In the genomic region with DNA sequence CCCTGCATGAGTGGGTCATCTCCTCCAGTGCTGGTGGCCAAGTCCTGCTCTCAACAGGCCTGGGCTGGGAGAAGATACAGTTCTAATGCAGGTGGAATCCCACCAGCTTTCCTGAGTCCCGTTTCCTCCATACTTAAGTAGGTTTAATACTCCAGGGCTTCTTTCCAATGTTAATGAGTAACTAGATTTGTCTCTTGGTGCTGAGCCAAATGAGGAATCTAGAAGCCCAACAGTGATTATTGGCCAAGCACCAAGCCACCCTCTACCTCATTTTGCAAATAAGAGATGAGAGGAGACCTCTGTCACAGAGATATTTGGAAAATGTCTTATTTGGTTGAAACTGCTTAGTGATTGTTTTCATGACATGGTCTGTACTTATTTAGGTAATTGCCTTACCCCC, we compare ENCODE assay signal across 9 cellular contexts. TPM values are rescaled to one million over a fixed set of nuclear protein-coding genes. Genes with fewer than 3 reads are reported as not detected.
DNase-seq lines count a peak whose midpoint lies in the region; ATAC-seq, FAIRE-seq and TF ChIP-seq lines count a peak whose summit lies in the region.
"Had no signal": no experiment of that assay in that cellular context is flagged by ENCODE, and none has a peak within 500 bp of the region (broad histone marks: within the 10 kb centered on the region; RNA-seq: fewer than 3 reads in every experiment).

No MANE protein-coding gene starts in this region.

- no peak overlapping the region for H3K4me3 ChIP-seq in A549
- H3K4me3 ChIP-seq in mesenchymal stem cell (ENCODE audit: insufficient read depth in 1 of 2, low read depth in 1 of 2, low read length in 2 of 2), result no peak overlapping the region
- no peak overlapping the region for H3K4me3 ChIP-seq in kidney (ENCODE audit: low read length in 2 of 2)
- H3K4me3 ChIP-seq: tibial artery had no signal

- intact Hi-C loops in kidney (cut with DNase I), result no loop called here

- no peaks in the 10 kb centered on the region for H3K27me3 ChIP-seq in mesenchymal stem cell (ENCODE audit: control insufficient read depth in 1 of 2, insufficient read depth in 1 of 2, low read length in 2 of 2)
- H3K27me3 ChIP-seq: tibial artery had no signal

- no peak overlapping the region for H2BK12ac ChIP-seq in mesenchymal stem cell (ENCODE audit: low read length in 2 of 2)

- ATAC-seq in A549, result peak in 1 of 2 experiments; percentile 27; a peak in 3 of 6 replicates
- no peak for ATAC-seq in HG03520 (IDR thresholded peaks at IDR 0.05; ENCODE audit: unreplicated experiment)
- ATAC-seq in HG02970 (IDR thresholded peaks at IDR 0.05; ENCODE audit: low FRiP score, unreplicated experiment), result no peak

- no peak overlapping the region for H4K91ac ChIP-seq in mesenchymal stem cell (ENCODE audit: low read length)

- H3K79me1 ChIP-seq in mesenchymal stem cell (replicated peaks; ENCODE audit: low read length, poor library complexity, severe bottlenecking), result peaks cover 27% of the 10 kb centered on the region

- H2BK5ac ChIP-seq in mesenchymal stem cell (ENCODE audit: low read depth, low read length, poor library complexity, severe bottlenecking), result peak overlapping the region; percentile 76

- H3K9me3 ChIP-seq in A549, result no peaks in the 10 kb centered on the region
- H3K9me3 ChIP-seq in mesenchymal stem cell (ENCODE audit: control insufficient read depth, low read length), result no peaks in the 10 kb centered on the region
- no peaks in the 10 kb centered on the region for H3K9me3 ChIP-seq in kidney (ENCODE audit: control insufficient read depth in 1 of 2, low read length in 2 of 2)
- H3K9me3 ChIP-seq: tibial artery had no signal

- H3K4ac ChIP-seq in mesenchymal stem cell (ENCODE audit: low read depth in 1 of 2, low read length in 2 of 2), result no peak overlapping the region

- no peak overlapping the region for H3K23ac ChIP-seq in mesenchymal stem cell (ENCODE audit: low read length in 2 of 2)

- no peak for TF ChIP-seq POLR2A in A549 (IDR thresholded peaks at IDR 0.05; ENCODE audit: low read length)

- no peak overlapping the region for H2BK120ac ChIP-seq in mesenchymal stem cell (ENCODE audit: low read depth, low read length)

- H3K4me2 ChIP-seq in A549 (peak overlapping the region; percentile 39), mesenchymal stem cell (ENCODE audit: low read length, poor library complexity, severe bottlenecking) (peak overlapping the region; percentile 38)

- no peak overlapping the region for H3K14ac ChIP-seq in mesenchymal stem cell (ENCODE audit: low read length in 2 of 2)

- H3K27ac ChIP-seq in A549 (peak overlapping the region in 1 of 2 experiments; percentile 33; a peak in 3 of 6 replicates), caudate nucleus (ENCODE audit: low read depth, low read length) (peak overlapping the region; percentile 52), mesenchymal stem cell (ENCODE audit: low read length, poor library complexity, severe bottlenecking) (peak overlapping the region; percentile 94), kidney (ENCODE audit: low read depth in 2 of 2, low read length in 2 of 2) (peak overlapping the region in 1 of 2 donors; percentile 88)

- WGBS in A549 (ENCODE audit: missing lambda C conversion rate), result 29% methylated on average over 1 of the region's 1 CpG
- no CpG with 5 or more reads among the region's 1 CpG for WGBS in mesenchymal stem cell

- CTCF ChIA-PET in A549 (lab: Yijun Ruan, JAX), result interaction anchor here (0.6 to 5.5 kb wide), 54 partner anchors 9 to 464 kb away, joined by 3 to 60 read pairs (median 4); a partner anchor contains a TSS

- no peak for TF ChIP-seq RAD21 in A549 (conservative IDR thresholded peaks at IDR 0.05 in 1 of 2, IDR thresholded peaks at IDR 0.05 in 1 of 2)

- TF ChIP-seq CTCF in A549 (IDR thresholded peaks at IDR 0.05) (no peak), kidney (IDR thresholded peaks at IDR 0.05; ENCODE audit: borderline replicate concordance, extremely low read depth, insufficient read depth) (no peak)

- peak overlapping the region; percentile 85 for H2AK5ac ChIP-seq in mesenchymal stem cell (ENCODE audit: low read length, severe bottlenecking)

- H2AFZ ChIP-seq in mesenchymal stem cell (ENCODE audit: low read depth, low read length), result no peak overlapping the region

- TF ChIP-seq EP300 in A549 (IDR thresholded peaks at IDR 0.05), result no peak

- DNase-seq in A549 (ENCODE audit: low read depth in 1 of 2, low spot score in 1 of 2) (no peak), HT-29 (ENCODE audit: low spot score) (peak; percentile 52), caudate nucleus (lab: John Stamatoyannopoulos, UW) (no peak), mesenchymal stem cell (no peak), kidney (no peak), HPDE6-E6E7 (ENCODE audit: extremely low spot score) (no peak)

- H4K8ac ChIP-seq in mesenchymal stem cell (ENCODE audit: low read length), result no peak overlapping the region

- H3K36me3 ChIP-seq in mesenchymal stem cell (ENCODE audit: control insufficient read depth in 1 of 2, insufficient read depth in 2 of 2, low read depth in 1 of 2, low read length in 2 of 2), result peaks cover 16 to 63% of the 10 kb centered on the region in 2 experiments
- peaks cover 5 to 14% of the 10 kb centered on the region in 2 donors for H3K36me3 ChIP-seq in kidney (ENCODE audit: control insufficient read depth in 1 of 2, insufficient read depth in 2 of 2, low read length in 2 of 2)

- H2BK15ac ChIP-seq in mesenchymal stem cell (ENCODE audit: low read depth, poor library complexity, severe bottlenecking), result no peak overlapping the region

- H3K9ac ChIP-seq in mesenchymal stem cell (ENCODE audit: low read length) (peak overlapping the region; percentile 51), kidney (ENCODE audit: low read length in 2 of 2) (no peak overlapping the region)

- FAIRE-seq in A549 (lab: Jason Lieb, UNC) (no peak), kidney (lab: Jason Lieb, UNC) (no peak)

- POLR2A ChIA-PET in A549 (lab: Yijun Ruan, JAX), result interaction anchor here (1.1 to 1.9 kb wide), 4 partner anchors 37 to 298 kb away, joined by 4 to 6 read pairs (median 4); a partner anchor contains a TSS

- H3K18ac ChIP-seq in mesenchymal stem cell (ENCODE audit: low read depth in 1 of 2, low read length in 2 of 2), result no peak overlapping the region

- peaks cover 27% of the 10 kb centered on the region for H3K4me1 ChIP-seq in A549
- peaks cover 8% of the 10 kb centered on the region for H3K4me1 ChIP-seq in mesenchymal stem cell (ENCODE audit: control insufficient read depth, insufficient read depth, low read depth, low read length)
- H3K4me1 ChIP-seq in kidney (ENCODE audit: control insufficient read depth in 1 of 2, insufficient read depth in 1 of 2, low read depth in 1 of 2, low read length in 2 of 2), result peaks cover 11 to 18% of the 10 kb centered on the region in 2 donors

TF ChIP-seq in A549, 52 proteins besides CTCF, POLR2A, EP300 and RAD21:
- no peak for TF ChIP-seq MYC (IDR thresholded peaks at IDR 0.05; ENCODE audit: borderline replicate concordance, low read length)

RNA-seq across cellular contexts. Expression of a gene that starts 37.1 kb away (rescaled TPM):
- polyA plus RNA-seq in A549 (2011; rRNA removed) (78.1 and 104 TPM in 2 replicates), A549 (2017; fragmentation: RNase III; extraction: RNeasy Plus Mini Kit Qiagen cat#74134 plus additional on column Dnase treatment) (57.9 to 62.0 TPM (median 59.4 TPM) in 3 replicates), kidney (ENCODE audit: insufficient read depth, low read depth, low replicate concordance) (47.9 TPM)
- 37.4 and 42.1 TPM in 2 replicates for polyA plus RNA-seq in A549 (2012; cell fraction: cytosol; rRNA removed)
- polyA plus RNA-seq in A549 (2012; cell fraction: nucleus; rRNA removed), result 9.1 and 13.7 TPM in 2 replicates
- polyA minus RNA-seq in A549 (2011; rRNA and poly(A)+ RNA removed), result 27.1 and 29.3 TPM in 2 replicates
- 25.5 and 25.8 TPM in 2 replicates for total RNA-seq in HT-29 (2014; rRNA removed; shearing (Covaris generic))
- polyA plus RNA-seq in mesenchymal stem cell (2013, experiment 1 of 2), result 55.4 TPM
- 57.5 TPM for polyA plus RNA-seq in mesenchymal stem cell (2013, experiment 2 of 2)
- 41.0 TPM for total RNA-seq in kidney
